Comparison of ENCODE assay signal across 29 cellular contexts in genomic region chr1:82806133-82806532, GRCh38.
"Had no signal": no experiment of that assay in that cellular context is flagged by ENCODE, and none has a peak within 500 bp of the region (broad histone marks: within the 10 kb centered on the region; RNA-seq: fewer than 3 reads in every experiment).

No MANE protein-coding gene starts in this region.

- DNase-seq: activated CD4-positive, alpha-beta T cell treated with anti-CD3 and anti-CD28 coated beads for 1 hour; activated CD4-positive, alpha-beta T cell treated with anti-CD3 and anti-CD28 coated beads for 4 hours; activated CD4-positive, alpha-beta T cell treated with anti-CD3 and anti-CD28 coated beads, Interleukin-2, amount 10 ng/mL, durations not matched to agents 7 days and 5 days; activated CD4-positive, alpha-beta T cell treated with anti-CD3 and anti-CD28 coated beads, Interleukin-2, amount 50 U/mL, for 4 hours; activated CD4-positive, CD25-positive, alpha-beta regulatory T cell; activated CD8-positive, alpha-beta memory T cell treated with anti-CD3 and anti-CD28 coated beads for 24 hours; activated CD8-positive, alpha-beta T cell treated with anti-CD3 and anti-CD28 coated beads for 36 hours; activated effector memory CD4-positive, alpha-beta T cell treated with anti-CD3 and anti-CD28 coated beads, Interleukin-2, amount 50 U/mL, for 16 hours; activated naive CD4-positive, alpha-beta T cell; activated naive CD4-positive, alpha-beta T cell treated with anti-CD3 and anti-CD28 coated beads, Interleukin-2, amount 10 ng/mL, durations not matched to agents 7 days and 5 days; activated naive CD8-positive, alpha-beta T cell treated with anti-CD3 and anti-CD28 coated beads, Interleukin-2, amount 10 ng/mL, durations not matched to agents 7 days and 5 days; activated T-cell treated with anti-CD3 and anti-CD28 coated beads, Interleukin-2, amount 50 U/mL, for 4 hours; central memory CD4-positive, alpha-beta T cell; cerebellar nuclear complex; colonic mucosa; effector CD8-positive, alpha-beta T cell; foreskin fibroblast; gastrocnemius medialis; glutamatergic neuron; heart left ventricle; T-helper 2 cell; WERI-Rb-1 had no signal

- H3K27me3 Mint-ChIP-seq: activated CD8-positive, alpha-beta T cell treated with anti-CD3 and anti-CD28 coated beads for 36 hours; activated naive CD4-positive, alpha-beta T cell treated with anti-CD3 and anti-CD28 coated beads, Interleukin-2, amount 10 ng/mL, durations not matched to agents 7 days and 5 days had no signal

- H3K36me3 Mint-ChIP-seq: activated naive CD4-positive, alpha-beta T cell treated with anti-CD3 and anti-CD28 coated beads, Interleukin-2, amount 10 ng/mL, durations not matched to agents 7 days and 5 days; activated naive CD4-positive, alpha-beta T cell treated with anti-CD3 and anti-CD28 coated beads, Interleukin-2, amount 50 U/mL, for 72 hours; activated naive CD8-positive, alpha-beta T cell treated with anti-CD3 and anti-CD28 coated beads, Interleukin-2, amount 10 ng/mL, durations not matched to agents 7 days and 5 days; brain had no signal

- ATAC-seq: activated CD8-positive, alpha-beta T cell treated with anti-CD3 and anti-CD28 coated beads for 36 hours; activated naive CD4-positive, alpha-beta T cell treated with anti-CD3 and anti-CD28 coated beads, Interleukin-2, amount 50 U/mL, for 72 hours; activated T-cell treated with anti-CD3 and anti-CD28 coated beads, Interleukin-2, amount 50 U/mL, for 4 hours; activated T-helper 17 cell treated with anti-CD3 and anti-CD28 coated beads, Interleukin-2, amount 50 U/mL, for 72 hours; esophagus mucosa; gastrocnemius medialis; heart left ventricle had no signal

- H3K27ac Mint-ChIP-seq: activated CD4-positive, alpha-beta T cell treated with anti-CD3 and anti-CD28 coated beads, Interleukin-2, amount 10 ng/mL, durations not matched to agents 7 days and 5 days; activated CD8-positive, alpha-beta T cell treated with anti-CD3 and anti-CD28 coated beads for 36 hours; activated naive CD4-positive, alpha-beta T cell treated with anti-CD3 and anti-CD28 coated beads, Interleukin-2, amount 10 ng/mL, durations not matched to agents 7 days and 5 days; activated naive CD4-positive, alpha-beta T cell treated with anti-CD3 and anti-CD28 coated beads, Interleukin-2, amount 50 U/mL, for 72 hours; activated naive CD8-positive, alpha-beta T cell treated with anti-CD3 and anti-CD28 coated beads, Interleukin-2, amount 10 ng/mL, durations not matched to agents 7 days and 5 days; activated T-helper 17 cell treated with anti-CD3 and anti-CD28 coated beads, Interleukin-2, amount 50 U/mL, for 72 hours; brain had no signal

- H3K27me3 ChIP-seq: ascending aorta, breast epithelium, cardiac muscle cell, colonic mucosa, gastrocnemius medialis, heart left ventricle had no signal

- H3K4me3 ChIP-seq: ascending aorta, breast epithelium, cardiac muscle cell, colonic mucosa, gastrocnemius medialis, heart left ventricle had no signal

- H3K27ac ChIP-seq: ascending aorta, breast epithelium, cardiac muscle cell, colonic mucosa, gastrocnemius medialis, heart left ventricle, WERI-Rb-1 had no signal

- H3K36me3 ChIP-seq: ascending aorta, breast epithelium, cardiac muscle cell, colonic mucosa, gastrocnemius medialis, heart left ventricle, WERI-Rb-1 had no signal

- H3K4me1 ChIP-seq: ascending aorta, breast epithelium, colonic mucosa, gastrocnemius medialis, heart left ventricle had no signal

- H3K9me3 Mint-ChIP-seq: activated CD4-positive, alpha-beta T cell treated with anti-CD3 and anti-CD28 coated beads, Interleukin-2, amount 10 ng/mL, durations not matched to agents 7 days and 5 days; activated CD8-positive, alpha-beta T cell treated with anti-CD3 and anti-CD28 coated beads for 36 hours; activated naive CD4-positive, alpha-beta T cell treated with anti-CD3 and anti-CD28 coated beads, Interleukin-2, amount 10 ng/mL, durations not matched to agents 7 days and 5 days; activated naive CD4-positive, alpha-beta T cell treated with anti-CD3 and anti-CD28 coated beads, Interleukin-2, amount 50 U/mL, for 72 hours; activated naive CD8-positive, alpha-beta T cell treated with anti-CD3 and anti-CD28 coated beads, Interleukin-2, amount 10 ng/mL, durations not matched to agents 7 days and 5 days; activated T-cell treated with anti-CD3 and anti-CD28 coated beads, Interleukin-2, amount 50 U/mL, for 4 hours; brain had no signal

- H3K4me3 Mint-ChIP-seq: activated CD4-positive, alpha-beta T cell treated with anti-CD3 and anti-CD28 coated beads, Interleukin-2, amount 10 ng/mL, durations not matched to agents 7 days and 5 days; activated CD8-positive, alpha-beta T cell treated with anti-CD3 and anti-CD28 coated beads for 36 hours; activated naive CD4-positive, alpha-beta T cell treated with anti-CD3 and anti-CD28 coated beads, Interleukin-2, amount 10 ng/mL, durations not matched to agents 7 days and 5 days; activated naive CD8-positive, alpha-beta T cell treated with anti-CD3 and anti-CD28 coated beads, Interleukin-2, amount 10 ng/mL, durations not matched to agents 7 days and 5 days; activated T-cell treated with anti-CD3 and anti-CD28 coated beads, Interleukin-2, amount 50 U/mL, for 4 hours; activated T-helper 17 cell treated with anti-CD3 and anti-CD28 coated beads, Interleukin-2, amount 50 U/mL, for 72 hours; brain had no signal

- H3K9me3 ChIP-seq: ascending aorta, breast epithelium, colonic mucosa, gastrocnemius medialis, heart left ventricle had no signal

- H3K4me1 Mint-ChIP-seq: activated CD4-positive, alpha-beta T cell treated with anti-CD3 and anti-CD28 coated beads, Interleukin-2, amount 10 ng/mL, durations not matched to agents 7 days and 5 days; activated naive CD4-positive, alpha-beta T cell treated with anti-CD3 and anti-CD28 coated beads, Interleukin-2, amount 10 ng/mL, durations not matched to agents 7 days and 5 days; activated naive CD8-positive, alpha-beta T cell treated with anti-CD3 and anti-CD28 coated beads, Interleukin-2, amount 10 ng/mL, durations not matched to agents 7 days and 5 days; activated T-helper 17 cell treated with anti-CD3 and anti-CD28 coated beads, Interleukin-2, amount 50 U/mL, for 72 hours had no signal
